Comparison of ENCODE assay signal across 8 cellular contexts in genomic region chr11:116835042-116835772, GRCh38. TPM values are rescaled to one million over a fixed set of nuclear protein-coding genes. Genes with fewer than 3 reads are reported as not detected.
DNase-seq lines count a peak whose midpoint lies in the region; ATAC-seq and TF ChIP-seq lines count a peak whose summit lies in the region.

No MANE protein-coding gene starts in this region.

- H3K4me1 Mint-ChIP-seq in activated CD4-positive, alpha-beta T cell treated with anti-CD3 and anti-CD28 coated beads for 36 hours, result peaks cover 10% of the 10 kb centered on the region

- DNase-seq in activated CD4-positive, alpha-beta T cell treated with anti-CD3 and anti-CD28 coated beads for 36 hours, result no peak
- DNase-seq in activated CD4-positive, alpha-beta T cell treated with anti-CD3 and anti-CD28 coated beads, Interleukin-2, amount 50 U/mL, for 1 hour, result no peak
- no peak for DNase-seq in Jurkat, Clone E6-1 (ENCODE audit: low read depth, low spot score)
- no peak for DNase-seq in astrocyte of the cerebellum (ENCODE audit: low read depth)
- DNase-seq in mesendoderm, result no peak
- DNase-seq in dermis blood vessel endothelial cell, result no peak
- no peak for DNase-seq in activated gamma-delta T cell (lab: John Stamatoyannopoulos, UW)

- no peak overlapping the region for H4K8ac ChIP-seq in mesendoderm (ENCODE audit: low read depth, low read length)

- H3K18ac ChIP-seq in mesendoderm (ENCODE audit: low read length), result no peak overlapping the region

- CTCF ChIA-PET in activated CD4-positive, alpha-beta T cell treated with anti-CD3 and anti-CD28 coated beads for 36 hours (lab: Charles Lee), result interaction anchor here (0.6 to 5.7 kb wide), 40 partner anchors 12 to 392 kb away, joined by 3 to 89 read pairs (median 4); partner anchors contain the start of genes APOA4, APOA5, BUD13 and PAFAH1B2

- H3K4me1 ChIP-seq in mesendoderm (ENCODE audit: control insufficient read depth, low read depth, low read length), result peaks cover 8% of the 10 kb centered on the region

- no peak overlapping the region for H2BK5ac ChIP-seq in mesendoderm (ENCODE audit: low read length)

- no peak overlapping the region for H2AK5ac ChIP-seq in mesendoderm (ENCODE audit: low read length)

- H3K9ac ChIP-seq in mesendoderm (ENCODE audit: low read length), result peak overlapping the region; percentile 68

- H3K4me3 ChIP-seq in Jurkat, Clone E6-1 (ENCODE audit: low read length), result peak overlapping the region; percentile 52
- H3K4me3 ChIP-seq in astrocyte of the cerebellum (ENCODE audit: low read depth, low read length) (peak overlapping the region; percentile 31), mesendoderm (ENCODE audit: low read length) (no peak overlapping the region)

- H3K9me3 Mint-ChIP-seq in activated CD4-positive, alpha-beta T cell treated with anti-CD3 and anti-CD28 coated beads for 36 hours (ENCODE audit: low read depth), result no peaks in the 10 kb centered on the region

- no peaks in the 10 kb centered on the region for H3K36me3 ChIP-seq in mesendoderm (ENCODE audit: control insufficient read depth, insufficient read depth, low read length)

- H3K79me1 ChIP-seq in mesendoderm (ENCODE audit: low read length), result no peaks in the 10 kb centered on the region

- peak; percentile 5 for ATAC-seq in activated CD4-positive, alpha-beta T cell treated with anti-CD3 and anti-CD28 coated beads for 36 hours
- no peak for ATAC-seq in HG02588 (IDR thresholded peaks at IDR 0.05; ENCODE audit: unreplicated experiment)

- H3K27ac Mint-ChIP-seq in activated CD4-positive, alpha-beta T cell treated with anti-CD3 and anti-CD28 coated beads for 36 hours, result peak overlapping the region; percentile 37

- H3K23ac ChIP-seq in mesendoderm (ENCODE audit: low read length), result peak overlapping the region; percentile 29

- POLR2A ChIA-PET in activated CD4-positive, alpha-beta T cell treated with anti-CD3 and anti-CD28 coated beads for 36 hours (lab: Charles Lee), result interaction anchor here (0.5 to 1.3 kb wide), 3 partner anchors 19 to 44 kb away, joined by 3 to 7 read pairs (median 5); partner anchors contain the start of gene APOA5

- H3K36me3 Mint-ChIP-seq in activated CD4-positive, alpha-beta T cell treated with anti-CD3 and anti-CD28 coated beads for 36 hours (ENCODE audit: low read depth), result no peaks in the 10 kb centered on the region

- no peaks in the 10 kb centered on the region for H3K79me2 ChIP-seq in mesendoderm (ENCODE audit: control insufficient read depth, insufficient read depth, low read length)

- peak overlapping the region; percentile 22 for H3K4ac ChIP-seq in mesendoderm (ENCODE audit: low read depth, low read length)

- H3K4me2 ChIP-seq in mesendoderm (ENCODE audit: low read length), result peak overlapping the region; percentile 70

- H2BK15ac ChIP-seq in mesendoderm (replicated peaks; ENCODE audit: low read depth), result no peak overlapping the region

- intact Hi-C loops in activated CD4-positive, alpha-beta T cell treated with anti-CD3 and anti-CD28 coated beads for 36 hours (cut with DNase I, micrococcal nuclease), result loop anchor here (2.0 to 5.0 kb wide), 2 partner anchors 102 to 103 kb away; no protein-coding TSS in a partner anchor

- H3K27ac ChIP-seq in mesendoderm (ENCODE audit: low read depth, low read length), result no peak overlapping the region

- no peak for TF ChIP-seq CTCF in astrocyte of the cerebellum (IDR thresholded peaks at IDR 0.05; ENCODE audit: low read depth, low read length, missing control alignments)

- peak overlapping the region; percentile 59 for H3K4me3 Mint-ChIP-seq in activated CD4-positive, alpha-beta T cell treated with anti-CD3 and anti-CD28 coated beads for 36 hours

- no peak overlapping the region for H4K5ac ChIP-seq in mesendoderm (ENCODE audit: low read length)

- H2BK120ac ChIP-seq in mesendoderm (ENCODE audit: low read depth, low read length), result no peak overlapping the region

- in situ Hi-C loops in astrocyte of the cerebellum (cut with HindIII; ENCODE audit: low sequenced_read_pairs), result no loop called here

- peak overlapping the region; percentile 93 for H3K56ac ChIP-seq in mesendoderm (ENCODE audit: low read length)

- no CpG with 5 or more reads among the region's 28 CpGs for WGBS in mesendoderm (ENCODE audit: extremely low coverage, insufficient coverage, low lambda C conversion rate)

- H3K27me3 ChIP-seq in mesendoderm (ENCODE audit: insufficient read depth, low read length, poor library complexity), result no peaks in the 10 kb centered on the region

- H3K27me3 Mint-ChIP-seq in activated CD4-positive, alpha-beta T cell treated with anti-CD3 and anti-CD28 coated beads for 36 hours, result peaks cover 3% of the 10 kb centered on the region

RNA-seq across cellular contexts. Expression of gene APOA1, which starts 2.2 kb away (rescaled TPM):
- not detected for total RNA-seq in activated CD4-positive, alpha-beta T cell treated with anti-CD3 and anti-CD28 coated beads for 36 hours
- not detected for polyA plus RNA-seq in Jurkat, Clone E6-1 (2012; ENCODE audit: insufficient read depth, insufficient read length)
- polyA plus RNA-seq in mesendoderm (2013, experiment 1 of 2), result 0.39 TPM
- 0.31 TPM for polyA plus RNA-seq in mesendoderm (2013, experiment 2 of 2)
- 0.17 TPM in 1 of 2 replicates, not detected in the other for total RNA-seq in dermis blood vessel endothelial cell

RNA-seq across cellular contexts. Expression of gene APOC3, which starts 5.5 kb away (rescaled TPM):
- not detected for total RNA-seq in activated CD4-positive, alpha-beta T cell treated with anti-CD3 and anti-CD28 coated beads for 36 hours
- not detected for polyA plus RNA-seq in Jurkat, Clone E6-1 (2012; ENCODE audit: insufficient read depth, insufficient read length)
- polyA plus RNA-seq in mesendoderm (2013, experiment 1 of 2), result not detected
- polyA plus RNA-seq in mesendoderm (2013, experiment 2 of 2), result not detected
- total RNA-seq in dermis blood vessel endothelial cell, result not detected in 2 replicates

RNA-seq across cellular contexts. Expression of gene APOA4, which starts 12.1 kb away (rescaled TPM):
- total RNA-seq in activated CD4-positive, alpha-beta T cell treated with anti-CD3 and anti-CD28 coated beads for 36 hours, result not detected
- not detected for polyA plus RNA-seq in Jurkat, Clone E6-1 (2012; ENCODE audit: insufficient read depth, insufficient read length)
- not detected for polyA plus RNA-seq in mesendoderm (2013, experiment 1 of 2)
- not detected for polyA plus RNA-seq in mesendoderm (2013, experiment 2 of 2)
- not detected in 2 replicates for total RNA-seq in dermis blood vessel endothelial cell

RNA-seq across cellular contexts. Expression of gene APOA5, which starts 43.5 kb away (rescaled TPM):
- total RNA-seq in activated CD4-positive, alpha-beta T cell treated with anti-CD3 and anti-CD28 coated beads for 36 hours, result not detected
- polyA plus RNA-seq in Jurkat, Clone E6-1 (2012; ENCODE audit: insufficient read depth, insufficient read length), result not detected
- 0.01 TPM for polyA plus RNA-seq in mesendoderm (2013, experiment 1 of 2)
- 0.07 TPM for polyA plus RNA-seq in mesendoderm (2013, experiment 2 of 2)
- total RNA-seq in dermis blood vessel endothelial cell, result not detected in 2 replicates

RNA-seq across cellular contexts. Expression of gene ZPR1, which starts 47.4 kb away (rescaled TPM):
- total RNA-seq in activated CD4-positive, alpha-beta T cell treated with anti-CD3 and anti-CD28 coated beads for 36 hours, result 100 to 1,000 TPM in 1 of 2 experiments, 10 to 100 TPM in 1; 88.8 to 106 TPM
- 96.2 TPM for polyA plus RNA-seq in Jurkat, Clone E6-1 (2012; ENCODE audit: insufficient read depth, insufficient read length)
- polyA plus RNA-seq in mesendoderm (2013, experiment 1 of 2), result 58.1 TPM
- polyA plus RNA-seq in mesendoderm (2013, experiment 2 of 2), result 55.9 TPM
- 39.5 and 48.5 TPM in 2 replicates for total RNA-seq in dermis blood vessel endothelial cell
